20 cellular contexts compared by ENCODE assay signal in genomic region chr6:2819891-2820814, GRCh38. TPM values are rescaled to one million over a fixed set of nuclear protein-coding genes. Genes with fewer than 3 reads are reported as not detected.
DNase-seq lines count a peak whose midpoint lies in the region; ATAC-seq and TF ChIP-seq lines count a peak whose summit lies in the region.
"Had no signal": no experiment of that assay in that cellular context is flagged by ENCODE, and none has a peak within 500 bp of the region (broad histone marks: within the 10 kb centered on the region; RNA-seq: fewer than 3 reads in every experiment).

No MANE protein-coding gene starts in this region.

- peak overlapping the region in 5 of 10 experiments; percentile 11 to 30 (median 13); a peak in 6 of 20 replicates for H3K4me3 ChIP-seq in BLaER1 treated with 17β-estradiol and CSF1 and Interleukin-3, amounts not matched to agents 10 nM and 100 nM
- H3K4me3 ChIP-seq in ascending aorta = no peak overlapping the region
- H3K4me3 ChIP-seq: dorsolateral prefrontal cortex, HAP-1, prostate gland had no signal

- no peaks in the 10 kb centered on the region for H4K20me1 ChIP-seq in BLaER1 treated with 17β-estradiol and CSF1 and Interleukin-3, amounts not matched to agents 10 nM and 100 nM

- peak overlapping the region in 10 of 11 experiments; percentile 6 to 96 (median 86); a peak in 19 of 22 replicates for H3K27ac ChIP-seq in BLaER1 treated with 17β-estradiol and CSF1 and Interleukin-3, amounts not matched to agents 10 nM and 100 nM
- peak overlapping the region; percentile 72 to 80 for H3K27ac ChIP-seq in ascending aorta
- H3K27ac ChIP-seq: prostate gland had no signal

- H3K27me3 ChIP-seq in BLaER1 treated with 17β-estradiol and CSF1 and Interleukin-3, amounts not matched to agents 10 nM and 100 nM = no peaks in the 10 kb centered on the region
- no peaks in the 10 kb centered on the region for H3K27me3 ChIP-seq in ascending aorta
- H3K27me3 ChIP-seq: dorsolateral prefrontal cortex had no signal

- H3K9me3 ChIP-seq in BLaER1 treated with 17β-estradiol and CSF1 and Interleukin-3, amounts not matched to agents 10 nM and 100 nM (replicated peaks in 1 of 11) = peaks cover 36 to 60% (median 53%) of the 10 kb centered on the region in 11 experiments
- peaks cover 0 to 18% of the 10 kb centered on the region in 2 donors for H3K9me3 ChIP-seq in ascending aorta
- H3K9me3 ChIP-seq: prostate gland had no signal

- peak overlapping the region; percentile 54 to 76 (median 65) for H3K4me2 ChIP-seq in BLaER1 treated with 17β-estradiol and CSF1 and Interleukin-3, amounts not matched to agents 10 nM and 100 nM

- peak; percentile 92 to 93 for DNase-seq in Kasumi-1 (lab: John Stamatoyannopoulos, UW)
- no peak for DNase-seq in ascending aorta (ENCODE audit: low spot score in 2 of 2)
- DNase-seq in iris pigment epithelial cell (ENCODE audit: low read depth) = peak; percentile 13
- no peak for DNase-seq in stimulated activated CD4-positive, alpha-beta T cell treated with anti-CD3 and anti-CD28 coated beads, Interleukin-4, amount 100 ng/mL, for 4 hours
- no peak for DNase-seq in foreskin melanocyte
- DNase-seq: activated CD8-positive, alpha-beta T cell treated with anti-CD3 and anti-CD28 coated beads for 36 hours; activated effector memory CD4-positive, alpha-beta T cell treated with Interleukin-2 at 50 U/mL for 16 hours; Caco-2; dorsolateral prefrontal cortex; NCI-H1105; NK-92 treated with Interleukin-12 subunit alpha and Interleukin-12 subunit beta, amount 100 ng/mL, for 24 hours; SHP77; stimulated activated naive CD8-positive, alpha-beta T cell treated with anti-CD3 and anti-CD28 coated beads, Interleukin-15, amount 100 ng/mL, for 72 hours had no signal

- peak overlapping the region in 9 of 11 experiments; percentile 47 to 80 (median 70); a peak in 18 of 22 replicates for H3K9ac ChIP-seq in BLaER1 treated with 17β-estradiol and CSF1 and Interleukin-3, amounts not matched to agents 10 nM and 100 nM

- H3K36me3 ChIP-seq in BLaER1 treated with 17β-estradiol and CSF1 and Interleukin-3, amounts not matched to agents 10 nM and 100 nM = peaks cover 0 to 19% (median 14%) of the 10 kb centered on the region in 11 experiments; a peak in 16 of 22 replicates
- H3K36me3 ChIP-seq in ascending aorta = no peaks in the 10 kb centered on the region
- H3K36me3 ChIP-seq: HAP-1, prostate gland had no signal

- no peak for TF ChIP-seq CTCF in ascending aorta (IDR thresholded peaks at IDR 0.05)

- no peak for ATAC-seq in HG02759 (IDR thresholded peaks at IDR 0.05; ENCODE audit: unreplicated experiment)
- ATAC-seq in HG03520 (IDR thresholded peaks at IDR 0.05; ENCODE audit: unreplicated experiment) = no peak
- ATAC-seq: activated CD8-positive, alpha-beta T cell treated with anti-CD3 and anti-CD28 coated beads for 36 hours; left lobe of liver; stimulated activated naive CD8-positive, alpha-beta T cell treated with anti-CD3 and anti-CD28 coated beads, Interleukin-15, amount 100 ng/mL, for 72 hours had no signal

- peaks cover 44 to 56% (median 52%) of the 10 kb centered on the region in 10 experiments for H3K4me1 ChIP-seq in BLaER1 treated with 17β-estradiol and CSF1 and Interleukin-3, amounts not matched to agents 10 nM and 100 nM
- peaks cover 0 to 31% of the 10 kb centered on the region in 2 donors for H3K4me1 ChIP-seq in ascending aorta
- H3K4me1 ChIP-seq: prostate gland had no signal

- intact Hi-C loops in ascending aorta (cut with DNase I) = loop anchor here (2.0 kb wide), 2 partner anchors 21 to 29 kb away; partner anchors contain the start of gene SERPINB1

RNA-seq across cellular contexts. Expression of gene SERPINB1, which starts 21.5 kb away (rescaled TPM):
- 14.0 TPM for total RNA-seq in ascending aorta
- total RNA-seq: G401 had no signal

RNA-seq across cellular contexts. Expression of gene WRNIP1, which starts 55.0 kb away (rescaled TPM):
- 100 TPM for total RNA-seq in ascending aorta

Comparison
In these comparisons a context has a peak if more than half of its experiments do, and no peak if none do; other contexts are left out.
1. DNase-seq: peak in Kasumi-1 (2 of 2) and iris pigment epithelial cell (single experiment); none in ascending aorta (0 of 2), stimulated activated CD4-positive, alpha-beta T cell treated with anti-CD3 and anti-CD28 coated beads, Interleukin-4, amount 100 ng/mL, for 4 hours (0 of 2) and foreskin melanocyte (single experiment).